Comparison of ENCODE assay signal across 21 cellular contexts in the genomic region with DNA sequence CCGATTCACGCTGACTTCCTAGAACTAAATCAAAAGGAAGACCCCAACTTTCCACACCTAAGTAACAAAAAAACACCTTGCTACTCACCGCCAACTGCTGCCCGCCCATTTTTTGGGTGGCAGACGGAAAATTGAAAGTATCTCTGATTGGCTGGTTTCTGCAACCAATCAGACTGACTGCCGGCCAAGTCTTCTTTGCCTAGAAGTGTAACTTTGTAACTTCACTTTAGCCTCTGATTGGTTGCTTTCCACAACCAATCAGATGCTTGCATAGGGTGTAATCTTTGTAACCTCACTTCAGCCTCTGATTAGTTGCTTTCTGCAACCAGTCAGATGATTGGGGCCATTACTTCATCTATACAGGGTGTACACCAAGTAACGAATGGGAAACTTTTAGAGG. TPM values are rescaled to one million over a fixed set of nuclear protein-coding genes. Genes with fewer than 3 reads are reported as not detected.
DNase-seq lines count a peak whose midpoint lies in the region; ATAC-seq and TF ChIP-seq lines count a peak whose summit lies in the region.
"Had no signal": no experiment of that assay in that cellular context is flagged by ENCODE, and none has a peak within 500 bp of the region (broad histone marks: within the 10 kb centered on the region; RNA-seq: fewer than 3 reads in every experiment).

No MANE protein-coding gene starts in this region.

- no peaks in the 10 kb centered on the region for H3K36me3 Mint-ChIP-seq in GM23338 (ENCODE audit: low read depth)
- H3K36me3 Mint-ChIP-seq: CD8-positive, alpha-beta memory T cell had no signal

- CTCF ChIA-PET in PC-3 (lab: Charles Lee) = no interaction called here

- H3K9me3 ChIP-seq in PC-3 (ENCODE audit: low read length) (no peaks in the 10 kb centered on the region), smooth muscle cell (replicated peaks; ENCODE audit: low read depth) (no peaks in the 10 kb centered on the region)
- H3K9me3 ChIP-seq: SJSA1 had no signal

- no peak for ATAC-seq in GM23338
- no peak for ATAC-seq in PC-3
- ATAC-seq: GM12878 had no signal

- intact Hi-C loops in PC-3 (cut with micrococcal nuclease) = no loop called here

- H3F3A ChIP-seq in GM23338 (replicated peaks; ENCODE audit: low read depth) (no peaks in the 10 kb centered on the region), PC-3 (ENCODE audit: low read length, unreplicated experiment) (no peaks in the 10 kb centered on the region), smooth muscle cell (ENCODE audit: low read depth) (no peaks in the 10 kb centered on the region)

- 92% methylated on average over 7 of the region's 7 CpGs for WGBS in smooth muscle cell (ENCODE audit: low lambda C conversion rate)

- H3K4me1 Mint-ChIP-seq in GM23338 = peaks cover 4% of the 10 kb centered on the region; the same call in 2 of the 3 replicates
- H3K4me1 Mint-ChIP-seq: B cell; CD8-positive, alpha-beta memory T cell had no signal

- no peak for DNase-seq in GM23338 (ENCODE audit: low spot score)
- no peak for DNase-seq in PC-3
- DNase-seq in brain microvascular endothelial cell = no peak
- no peak for DNase-seq in smooth muscle cell (lab: John Stamatoyannopoulos, UW; ENCODE audit: unreplicated experiment)
- no peak for DNase-seq in kidney tubule cell (ENCODE audit: low spot score)
- no peak for DNase-seq in SKM-1 (lab: John Stamatoyannopoulos, UW; ENCODE audit: unreplicated experiment)
- no peak for DNase-seq in 8988T
- DNase-seq: CD8-positive, alpha-beta memory T cell; DMS 273 treated with DMSO at 0.1 percent for 48 hours; DMS79; GDM1; KBM-7; NCI-H1105 treated with DMSO at 0.1 percent for 48 hours; NCI-H2029; NCI-H446; NCI-H524 treated with DMSO at 0.1 percent for 48 hours; Right ventricle myocardium superior had no signal

- H3K4me3 ChIP-seq in GM23338 (no peak overlapping the region), PC-3 (ENCODE audit: low read length) (no peak overlapping the region), brain microvascular endothelial cell (ENCODE audit: low read depth, low read length) (no peak overlapping the region), smooth muscle cell (no peak overlapping the region)
- H3K4me3 ChIP-seq: GM12878, SJSA1 had no signal

- H3K79me2 ChIP-seq in GM23338 (replicated peaks; ENCODE audit: insufficient read depth) (no peaks in the 10 kb centered on the region), PC-3 (ENCODE audit: low read length) (no peaks in the 10 kb centered on the region), smooth muscle cell (ENCODE audit: low read depth) (no peaks in the 10 kb centered on the region)

- H3K9me2 ChIP-seq in GM23338 (ENCODE audit: insufficient read depth) (no peaks in the 10 kb centered on the region), PC-3 (replicated peaks; ENCODE audit: low read length) (no peaks in the 10 kb centered on the region)

- H3K27me3 ChIP-seq in GM23338 (ENCODE audit: insufficient read depth) (no peaks in the 10 kb centered on the region), PC-3 (ENCODE audit: low read length) (no peaks in the 10 kb centered on the region), brain microvascular endothelial cell (replicated peaks) (no peaks in the 10 kb centered on the region), smooth muscle cell (ENCODE audit: low read depth) (no peaks in the 10 kb centered on the region)
- H3K27me3 ChIP-seq: SJSA1 had no signal

- H2AFZ ChIP-seq in GM23338 (peak overlapping the region; percentile 69), PC-3 (ENCODE audit: low read length) (no peak overlapping the region), smooth muscle cell (ENCODE audit: low read depth) (no peak overlapping the region)

- no peaks in the 10 kb centered on the region for H3K4me1 ChIP-seq in GM23338 (ENCODE audit: insufficient read depth)
- H3K4me1 ChIP-seq in PC-3 (ENCODE audit: insufficient read depth, low read length) = peaks cover 17% of the 10 kb centered on the region
- peaks cover 3% of the 10 kb centered on the region for H3K4me1 ChIP-seq in smooth muscle cell (ENCODE audit: low read depth)

- H3K27ac Mint-ChIP-seq in GM23338 = no peak overlapping the region
- H3K27ac Mint-ChIP-seq: B cell; CD8-positive, alpha-beta memory T cell had no signal

- no TSS peak for BruUV-seq in PC-3 (replicated peaks; lab: Mats Ljungman, UMichigan)

- in situ Hi-C loops in brain microvascular endothelial cell (cut with HindIII; ENCODE audit: low pct_ligation_motif_present, low sequenced_read_pairs) = no loop called here

- no peaks in the 10 kb centered on the region for H3K9me3 Mint-ChIP-seq in GM23338
- H3K9me3 Mint-ChIP-seq: CD8-positive, alpha-beta memory T cell had no signal

- H4K20me1 ChIP-seq in GM23338 (replicated peaks; ENCODE audit: insufficient read depth) (no peaks in the 10 kb centered on the region), PC-3 (ENCODE audit: low read length) (no peaks in the 10 kb centered on the region), smooth muscle cell (ENCODE audit: low read depth) (no peaks in the 10 kb centered on the region)

- no peak overlapping the region for H3K4me2 ChIP-seq in GM23338
- peak overlapping the region; percentile 33; the same call in 1 of the 2 replicates for H3K4me2 ChIP-seq in PC-3 (ENCODE audit: low read length)
- H3K4me2 ChIP-seq in smooth muscle cell = no peak overlapping the region

- H3K27me3 Mint-ChIP-seq in GM23338 (ENCODE audit: insufficient read depth, low read depth, poor library complexity) = no peaks in the 10 kb centered on the region

- no peak overlapping the region for H3K27ac ChIP-seq in GM23338 (ENCODE audit: low read depth)
- H3K27ac ChIP-seq in PC-3 (ENCODE audit: low read length) = peak overlapping the region; percentile 14; the same call in 1 of the 2 replicates
- peak overlapping the region; percentile 97 for H3K27ac ChIP-seq in brain microvascular endothelial cell
- peak overlapping the region; percentile 97 for H3K27ac ChIP-seq in smooth muscle cell (ENCODE audit: low read depth)
- H3K27ac ChIP-seq: C4-2B had no signal

- POLR2A ChIA-PET in PC-3 (lab: Charles Lee; ENCODE audit: unreplicated experiment) = no interaction called here

- TF ChIP-seq CTCF in GM23338 (conservative IDR thresholded peaks at IDR 0.05; ENCODE audit: low read depth in 2 of 2) (no peak), PC-3 (conservative IDR thresholded peaks at IDR 0.05; ENCODE audit: low read depth, low read length) (no peak), brain microvascular endothelial cell (IDR thresholded peaks at IDR 0.05; ENCODE audit: low read depth, low read length, missing control alignments) (no peak), smooth muscle cell (IDR thresholded peaks at IDR 0.05; ENCODE audit: borderline replicate concordance, insufficient read depth, poor library complexity, severe bottlenecking) (no peak)

- H3K36me3 ChIP-seq in GM23338 (ENCODE audit: insufficient read depth) (no peaks in the 10 kb centered on the region), PC-3 (ENCODE audit: low read depth, low read length) (no peaks in the 10 kb centered on the region), brain microvascular endothelial cell (replicated peaks) (no peaks in the 10 kb centered on the region), smooth muscle cell (ENCODE audit: low read depth) (no peaks in the 10 kb centered on the region)
- H3K36me3 ChIP-seq: SJSA1 had no signal

- H3K9ac ChIP-seq in PC-3 (ENCODE audit: low read length) (no peak overlapping the region), smooth muscle cell (ENCODE audit: low read depth) (no peak overlapping the region)

- H3K4me3 Mint-ChIP-seq in GM23338 = no peak overlapping the region
- H3K4me3 Mint-ChIP-seq: B cell; CD8-positive, alpha-beta memory T cell had no signal

TF ChIP-seq in GM23338, 12 proteins besides CTCF, POLR2A, EP300 and RAD21 (continues in another document):
- TF ChIP-seq, protein P1, sequence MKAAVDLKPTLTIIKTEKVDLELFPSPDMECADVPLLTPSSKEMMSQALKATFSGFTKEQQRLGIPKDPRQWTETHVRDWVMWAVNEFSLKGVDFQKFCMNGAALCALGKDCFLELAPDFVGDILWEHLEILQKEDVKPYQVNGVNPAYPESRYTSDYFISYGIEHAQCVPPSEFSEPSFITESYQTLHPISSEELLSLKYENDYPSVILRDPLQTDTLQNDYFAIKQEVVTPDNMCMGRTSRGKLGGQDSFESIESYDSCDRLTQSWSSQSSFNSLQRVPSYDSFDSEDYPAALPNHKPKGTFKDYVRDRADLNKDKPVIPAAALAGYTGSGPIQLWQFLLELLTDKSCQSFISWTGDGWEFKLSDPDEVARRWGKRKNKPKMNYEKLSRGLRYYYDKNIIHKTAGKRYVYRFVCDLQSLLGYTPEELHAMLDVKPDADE (IDR thresholded peaks at IDR 0.05) = no peak
- TF ChIP-seq POLR2AphosphoS5 (IDR thresholded peaks at IDR 0.05; ENCODE audit: low read depth) (no peak), STAT1 (IDR thresholded peaks at IDR 0.05; ENCODE audit: unreplicated experiment) (no peak), NANOG (IDR thresholded peaks at IDR 0.05; ENCODE audit: borderline replicate concordance) (no peak), ZNF114 (CRISPR knock-in tag; IDR thresholded peaks at IDR 0.05) (no peak), EZH2phosphoT487 (IDR thresholded peaks at IDR 0.05; ENCODE audit: unreplicated experiment) (no peak), ZNF331 (CRISPR knock-in tag; IDR thresholded peaks at IDR 0.05; ENCODE audit: low read depth) (no peak)

RNA-seq across cellular contexts. Expression of a gene that starts 42.6 kb away (rescaled TPM):
- 3.7 and 6.1 TPM in 2 replicates for total RNA-seq in GM23338 (2014; rRNA removed; shearing (Covaris generic))
- polyA plus RNA-seq in GM23338 (2016; fragmentation: Nextera tagmentation; extraction: Ambion mirVana) (5.0 TPM in 2 replicates), smooth muscle cell (25.4 and 56.6 TPM in 2 replicates)
- total RNA-seq in PC-3 (2014; rRNA removed) (10.9 and 11.6 TPM in 2 replicates), smooth muscle cell (37.3 and 48.0 TPM in 2 replicates)
